ENCODE assay signal across 22 cellular contexts in the genomic region with DNA sequence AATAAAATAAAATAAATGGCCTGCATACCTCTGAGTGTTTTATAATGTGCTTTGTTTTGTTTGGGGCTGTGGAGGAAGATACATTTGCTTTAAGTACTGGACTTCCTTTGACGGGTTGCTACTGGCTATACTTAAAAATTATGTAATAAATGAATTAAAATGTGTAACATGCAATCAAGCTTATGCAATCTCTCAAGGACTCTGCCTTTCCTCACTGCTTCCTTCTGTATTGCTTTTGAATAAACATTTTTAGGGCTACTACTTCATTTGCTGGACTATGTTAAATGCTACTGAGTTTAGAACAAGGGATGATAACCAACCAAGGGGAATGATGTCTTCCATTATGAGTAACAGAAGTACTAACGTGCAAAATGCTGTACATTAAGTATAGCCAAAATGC.
"Had no signal": no experiment of that assay in that cellular context is flagged by ENCODE, and none has a peak within 500 bp of the region (broad histone marks: within the 10 kb centered on the region; RNA-seq: fewer than 3 reads in every experiment).

No MANE protein-coding gene starts in this region.

- H3K36me3 Mint-ChIP-seq: activated CD8-positive, alpha-beta memory T cell treated with anti-CD3 and anti-CD28 coated beads, Interleukin-2, amount 10 ng/mL, durations not matched to agents 7 days and 5 days; activated naive CD8-positive, alpha-beta T cell treated with anti-CD3 and anti-CD28 coated beads, Interleukin-2, amount 10 ng/mL, durations not matched to agents 7 days and 5 days; natural killer cell had no signal

- H3K9me3 Mint-ChIP-seq: activated B cell treated with CpG ODN at 0.5 μM for 24 hours; activated CD4-positive, alpha-beta memory T cell treated with anti-CD3 and anti-CD28 coated beads, Interleukin-2, amount 10 ng/mL, durations not matched to agents 7 days and 5 days; activated naive CD8-positive, alpha-beta T cell treated with anti-CD3 and anti-CD28 coated beads, Interleukin-2, amount 10 ng/mL, durations not matched to agents 7 days and 5 days; natural killer cell had no signal

- H3K9me3 ChIP-seq: lower lobe of right lung, ovary, psoas muscle, thyroid gland had no signal

- H3K36me3 ChIP-seq: brain microvascular endothelial cell, lower lobe of right lung, ovary, thyroid gland had no signal

- H3K27me3 ChIP-seq: brain microvascular endothelial cell, hepatocyte, ovary, thyroid gland had no signal

- H3K27ac Mint-ChIP-seq: activated B cell treated with CpG ODN at 0.5 μM for 24 hours; activated CD4-positive, alpha-beta memory T cell treated with anti-CD3 and anti-CD28 coated beads, Interleukin-2, amount 10 ng/mL, durations not matched to agents 7 days and 5 days; activated CD8-positive, alpha-beta memory T cell treated with anti-CD3 and anti-CD28 coated beads, Interleukin-2, amount 10 ng/mL, durations not matched to agents 7 days and 5 days; activated naive CD8-positive, alpha-beta T cell treated with anti-CD3 and anti-CD28 coated beads, Interleukin-2, amount 10 ng/mL, durations not matched to agents 7 days and 5 days; natural killer cell had no signal

- H3K4me3 ChIP-seq: hepatocyte, lower lobe of right lung, ovary, psoas muscle, thyroid gland had no signal

- H3K27ac ChIP-seq: brain microvascular endothelial cell, hepatocyte, lower lobe of right lung, ovary, psoas muscle, thyroid gland had no signal

- ATAC-seq: activated CD8-positive, alpha-beta memory T cell treated with anti-CD3 and anti-CD28 coated beads, Interleukin-2, amount 10 ng/mL, durations not matched to agents 7 days and 5 days; esophagus mucosa; left colon; natural killer cell; psoas muscle; right cardiac atrium had no signal

- DNase-seq: activated B cell treated with CpG ODN at 0.5 μM for 24 hours; activated CD4-positive, alpha-beta memory T cell treated with anti-CD3 and anti-CD28 coated beads, Interleukin-2, amount 10 ng/mL, durations not matched to agents 7 days and 5 days; activated CD4-positive, alpha-beta T cell treated with anti-CD3 and anti-CD28 coated beads for 4 hours; activated CD8-positive, alpha-beta memory T cell treated with anti-CD3 and anti-CD28 coated beads, Interleukin-2, amount 10 ng/mL, durations not matched to agents 7 days and 5 days; activated naive CD4-positive, alpha-beta T cell; activated naive CD8-positive, alpha-beta T cell treated with anti-CD3 and anti-CD28 coated beads, Interleukin-2, amount 10 ng/mL, durations not matched to agents 7 days and 5 days; anterior cingulate cortex; brain microvascular endothelial cell; cerebellar nuclear complex; effector CD4-positive, alpha-beta T cell; islet precursor cell; left colon; lower lobe of right lung; natural killer cell; ovary; psoas muscle; right cardiac atrium; stimulated activated CD4-positive, alpha-beta T cell treated with anti-CD3 and anti-CD28 coated beads, Interleukin-2, amount 100 ng/mL, for 24 hours; stimulated activated naive CD4-positive, alpha-beta T cell treated with Interleukin-2 at 50 U/mL for 16 hours; thyroid gland had no signal
